In genomic region chr7:108122181-108122580, GRCh38 we compare ENCODE assay signal across 25 cellular contexts. TPM values are rescaled to one million over a fixed set of nuclear protein-coding genes. Genes with fewer than 3 reads are reported as not detected.
A peak's percentile ranks its signal among the peaks of the same experiment; 100 is the strongest.
DNase-seq lines count a peak whose midpoint lies in the region; ATAC-seq and TF ChIP-seq lines count a peak whose summit lies in the region.
"Had no signal": no experiment of that assay in that cellular context is flagged by ENCODE, and none has a peak within 500 bp of the region (broad histone marks: within the 10 kb centered on the region; RNA-seq: fewer than 3 reads in every experiment).

No MANE protein-coding gene starts in this region.

- H2BK15ac ChIP-seq in IMR-90 (ENCODE audit: low read depth, low read length) = no peak overlapping the region

- H3K36me3 ChIP-seq in IMR-90 (ENCODE audit: control insufficient read depth, insufficient read depth, low read length) = no peaks in the 10 kb centered on the region
- no peaks in the 10 kb centered on the region for H3K36me3 ChIP-seq in gastroesophageal sphincter

- H3K4me3 ChIP-seq in IMR-90 (ENCODE audit: insufficient read depth, low read depth, low read length) (no peak overlapping the region), coronary artery (no peak overlapping the region), gastroesophageal sphincter (no peak overlapping the region)

- no peak overlapping the region for H3K23ac ChIP-seq in IMR-90 (ENCODE audit: low read depth, low read length)

- H3K4me2 ChIP-seq in IMR-90 (ENCODE audit: low read depth, low read length) = no peak overlapping the region

- H3K9me1 ChIP-seq in IMR-90 (ENCODE audit: insufficient read depth, low read length) = no peaks in the 10 kb centered on the region

- no peak for TF ChIP-seq POLR2A in IMR-90 (IDR thresholded peaks at IDR 0.05; ENCODE audit: low read depth, low read length)
- TF ChIP-seq POLR2A in gastroesophageal sphincter (IDR thresholded peaks at IDR 0.05) = no peak

- no peak overlapping the region for H3K18ac ChIP-seq in IMR-90 (ENCODE audit: low read depth, low read length)

- TF ChIP-seq CTCF in IMR-90 (conservative IDR thresholded peaks at IDR 0.05; ENCODE audit: low read depth, low read length) (no peak), mesothelial cell of epicardium (IDR thresholded peaks at IDR 0.05; ENCODE audit: unreplicated experiment) (no peak), coronary artery (IDR thresholded peaks at IDR 0.05) (no peak), gastroesophageal sphincter (IDR thresholded peaks at IDR 0.05) (no peak)

- no TSS peak for BruUV-seq in IMR-90 (replicated peaks; lab: Mats Ljungman, UMichigan)

- H3K4ac ChIP-seq in IMR-90 (ENCODE audit: low read depth, low read length) = no peak overlapping the region

- POLR2A ChIA-PET in IMR-90 (lab: Charles Lee; ENCODE audit: unreplicated experiment) = no interaction called here
- POLR2A ChIA-PET in activated CD4-positive, alpha-beta memory T cell treated with anti-CD3 and anti-CD28 coated beads, Interleukin-2, amount 10 ng/mL, durations not matched to agents 7 days and 5 days (lab: Charles Lee) = no interaction called here

- H2BK5ac ChIP-seq in IMR-90 (ENCODE audit: low read depth, low read length, poor library complexity, severe bottlenecking) = no peak overlapping the region

- no peak for DNase-seq in IMR-90
- DNase-seq in mesothelial cell of epicardium (ENCODE audit: low spot score in 2 of 2, unreplicated experiment in 2 of 2) = no peak
- DNase-seq in coronary artery (ENCODE audit: low spot score) = no peak
- DNase-seq in HPDE6-E6E7 (ENCODE audit: extremely low spot score) = no peak
- no peak for DNase-seq in activated CD4-positive, alpha-beta memory T cell treated with anti-CD3 and anti-CD28 coated beads, Interleukin-2, amount 10 ng/mL, durations not matched to agents 7 days and 5 days
- DNase-seq: C1 segment of cervical spinal cord; CD4-positive, alpha-beta memory T cell; COR-L47; DMS79 treated with DMSO at 0.1 percent for 48 hours; GF-D8; H7; Kasumi-1; MV-4-11; NCI-H1105; NCI-H1436 treated with DMSO at 0.1 percent for 48 hours; NCI-H1930; NCI-H2107; NCI-H446 treated with DMSO at 0.1 percent for 48 hours; NCI-H526; NCI-H82; NK-92 treated with Interleukin-12 subunit alpha and Interleukin-12 subunit beta, amount 100 ng/mL, for 24 hours; PC-3 had no signal

- no peak overlapping the region for H2BK20ac ChIP-seq in IMR-90 (ENCODE audit: low read depth, low read length)

- CTCF ChIA-PET in IMR-90 (lab: Yijun Ruan, JAX) = interaction anchor here (0.6 to 0.8 kb wide), 2 partner anchors 24 to 34 kb away, joined by 3 read pairs; no protein-coding TSS in a partner anchor
- CTCF ChIA-PET in activated CD4-positive, alpha-beta memory T cell treated with anti-CD3 and anti-CD28 coated beads, Interleukin-2, amount 10 ng/mL, durations not matched to agents 7 days and 5 days (lab: Charles Lee) = no interaction called here

- TF ChIP-seq RAD21 in IMR-90 (IDR thresholded peaks at IDR 0.05; ENCODE audit: low read length) = no peak

- intact Hi-C loops in IMR-90 (cut with micrococcal nuclease) = no loop called here

- no peaks in the 10 kb centered on the region; the same call in 1 of the 2 replicates for H3K4me1 ChIP-seq in IMR-90 (ENCODE audit: control insufficient read depth, insufficient read depth, low read length)
- H3K4me1 ChIP-seq in gastroesophageal sphincter = no peaks in the 10 kb centered on the region

- peak overlapping the region in 1 of 2 experiments; percentile 5; a peak in 1 of 4 replicates for H4K8ac ChIP-seq in IMR-90 (ENCODE audit: low read depth in 2 of 2, low read length in 2 of 2)

- H4K5ac ChIP-seq in IMR-90 (ENCODE audit: low read depth, low read length) = no peak overlapping the region

- no peaks in the 10 kb centered on the region for H3K27me3 Mint-ChIP-seq in mesothelial cell of epicardium (ENCODE audit: low read depth)
- peaks cover 18% of the 10 kb centered on the region for H3K27me3 Mint-ChIP-seq in activated CD4-positive, alpha-beta memory T cell treated with anti-CD3 and anti-CD28 coated beads, Interleukin-2, amount 10 ng/mL, durations not matched to agents 7 days and 5 days
- H3K27me3 Mint-ChIP-seq: CD4-positive, alpha-beta memory T cell had no signal

- H3K14ac ChIP-seq in IMR-90 (replicated peaks; ENCODE audit: low read depth, low read length) = no peak overlapping the region

- H3K56ac ChIP-seq in IMR-90 (ENCODE audit: extremely low read depth, insufficient read depth, low read length) = no peak overlapping the region

- H3K27me3 ChIP-seq in IMR-90 (ENCODE audit: control insufficient read depth, insufficient read depth, low read length) (no peaks in the 10 kb centered on the region), gastroesophageal sphincter (no peaks in the 10 kb centered on the region)

- H3K36me3 Mint-ChIP-seq in mesothelial cell of epicardium = peaks cover 2% of the 10 kb centered on the region
- no peaks in the 10 kb centered on the region for H3K36me3 Mint-ChIP-seq in activated CD4-positive, alpha-beta memory T cell treated with anti-CD3 and anti-CD28 coated beads, Interleukin-2, amount 10 ng/mL, durations not matched to agents 7 days and 5 days (ENCODE audit: low read depth)
- H3K36me3 Mint-ChIP-seq: CD4-positive, alpha-beta memory T cell had no signal

- H2AFZ ChIP-seq in IMR-90 (replicated peaks; ENCODE audit: low read length, poor library complexity) = no peak overlapping the region

- peak; percentile 51 for ATAC-seq in GM18868 (IDR thresholded peaks at IDR 0.05; ENCODE audit: unreplicated experiment)
- ATAC-seq in GM21717 (IDR thresholded peaks at IDR 0.05; ENCODE audit: unreplicated experiment) = peak; percentile 62
- ATAC-seq in IMR-90 (ENCODE audit: low read depth) = no peak
- ATAC-seq in gastroesophageal sphincter = no peak
- ATAC-seq: PC-3 had no signal

- H2AK5ac ChIP-seq in IMR-90 (ENCODE audit: low read depth, low read length) = no peak overlapping the region

- peak overlapping the region; percentile 18; the same call in 1 of the 2 replicates for H4K91ac ChIP-seq in IMR-90 (ENCODE audit: insufficient read depth, low read depth, low read length)

- H3K4me1 Mint-ChIP-seq in mesothelial cell of epicardium = peaks cover 18% of the 10 kb centered on the region
- H3K4me1 Mint-ChIP-seq in activated CD4-positive, alpha-beta memory T cell treated with anti-CD3 and anti-CD28 coated beads, Interleukin-2, amount 10 ng/mL, durations not matched to agents 7 days and 5 days = no peaks in the 10 kb centered on the region
- H3K4me1 Mint-ChIP-seq: CD4-positive, alpha-beta memory T cell had no signal

- no peak overlapping the region; the same call in 1 of the 2 replicates for H2BK120ac ChIP-seq in IMR-90 (ENCODE audit: low read depth, low read length)

- peak overlapping the region; percentile 68 for H3K27ac Mint-ChIP-seq in mesothelial cell of epicardium
- H3K27ac Mint-ChIP-seq in activated CD4-positive, alpha-beta memory T cell treated with anti-CD3 and anti-CD28 coated beads, Interleukin-2, amount 10 ng/mL, durations not matched to agents 7 days and 5 days = no peak overlapping the region
- H3K27ac Mint-ChIP-seq: CD4-positive, alpha-beta memory T cell had no signal

- dilution Hi-C loops in IMR-90 (cut with HindIII; ENCODE audit: low sequenced_read_pairs, unreplicated experiment) = no loop called here

- H3K4me3 Mint-ChIP-seq in mesothelial cell of epicardium = no peak overlapping the region
- no peak overlapping the region for H3K4me3 Mint-ChIP-seq in activated CD4-positive, alpha-beta memory T cell treated with anti-CD3 and anti-CD28 coated beads, Interleukin-2, amount 10 ng/mL, durations not matched to agents 7 days and 5 days
- H3K4me3 Mint-ChIP-seq: CD4-positive, alpha-beta memory T cell had no signal

- H3K9me3 Mint-ChIP-seq in mesothelial cell of epicardium = peaks cover 2% of the 10 kb centered on the region
- no peaks in the 10 kb centered on the region for H3K9me3 Mint-ChIP-seq in activated CD4-positive, alpha-beta memory T cell treated with anti-CD3 and anti-CD28 coated beads, Interleukin-2, amount 10 ng/mL, durations not matched to agents 7 days and 5 days
- H3K9me3 Mint-ChIP-seq: CD4-positive, alpha-beta memory T cell had no signal

- H2AK9ac ChIP-seq in IMR-90 (replicated peaks; ENCODE audit: low read depth, low read length, poor library complexity) = no peak overlapping the region

- in situ Hi-C loops in IMR-90 (cut with MboI; ENCODE audit: low sequenced_read_pairs) = no loop called here

- H4K20me1 ChIP-seq in IMR-90 (ENCODE audit: insufficient read depth, low read length) = no peaks in the 10 kb centered on the region

- no peaks in the 10 kb centered on the region for H3K9me3 ChIP-seq in IMR-90 (ENCODE audit: control insufficient read depth, insufficient read depth, low read length)
- no peaks in the 10 kb centered on the region for H3K9me3 ChIP-seq in gastroesophageal sphincter

- no peak for TF ChIP-seq EP300 in gastroesophageal sphincter (IDR thresholded peaks at IDR 0.05)

- H3K79me1 ChIP-seq in IMR-90 (ENCODE audit: low read depth in 1 of 2, low read length in 2 of 2) = no peaks in the 10 kb centered on the region

- H3K9ac ChIP-seq in IMR-90 (ENCODE audit: low read depth, low read length) = no peak overlapping the region

- H3K27ac ChIP-seq in IMR-90 (ENCODE audit: insufficient read depth, low read length) = no peak overlapping the region
- H3K27ac ChIP-seq in coronary artery = no peak overlapping the region
- no peak overlapping the region for H3K27ac ChIP-seq in gastroesophageal sphincter

TF ChIP-seq in IMR-90, 13 proteins besides CTCF, POLR2A, EP300 and RAD21:
- no peak for TF ChIP-seq BHLHE40 (IDR thresholded peaks at IDR 0.05; ENCODE audit: low read depth, low read length)
- no peak for TF ChIP-seq NFE2L2 (IDR thresholded peaks at IDR 0.05; ENCODE audit: low read depth, low read length)

RNA-seq across cellular contexts. Expression of gene LAMB4, which starts 8.0 kb away (rescaled TPM):
- total RNA-seq in IMR-90 (2012; rRNA removed) (under 0.01 and 0.18 TPM in 2 replicates), mesothelial cell of epicardium (16.8 to 21.0 TPM (median 18.3 TPM) in 3 replicates), gastroesophageal sphincter (under 1 TPM in 2 of 4 donors, not detected in 2; 0.23 to 0.82 TPM)
- polyA plus RNA-seq in IMR-90 (2012; rRNA removed) = 0.12 and 0.13 TPM in 2 replicates
- 0.05 and 0.09 TPM in 2 replicates for polyA plus RNA-seq in IMR-90 (2012; cell fraction: cytosol; rRNA removed)
- polyA plus RNA-seq in IMR-90 (2012; cell fraction: nucleus; rRNA removed; ENCODE audit: low replicate concordance) = 0.05 and 0.10 TPM in 2 replicates
- total RNA-seq in activated CD4-positive, alpha-beta memory T cell treated with anti-CD3 and anti-CD28 coated beads, Interleukin-2, amount 10 ng/mL, durations not matched to agents 7 days and 5 days = not detected
- total RNA-seq: CD4-positive, alpha-beta memory T cell; H7 had no signal
- polyA plus RNA-seq: CD4-positive, alpha-beta memory T cell had no signal

Comparison
In these comparisons a context has a peak if more than half of its experiments do, and no peak if none do; other contexts are left out.
1. ATAC-seq: peak in GM18868 (single experiment) and GM21717 (single experiment); none in IMR-90 (single experiment) and gastroesophageal sphincter (single experiment).